1 cellular context compared by ENCODE assay signal in the genomic region with DNA sequence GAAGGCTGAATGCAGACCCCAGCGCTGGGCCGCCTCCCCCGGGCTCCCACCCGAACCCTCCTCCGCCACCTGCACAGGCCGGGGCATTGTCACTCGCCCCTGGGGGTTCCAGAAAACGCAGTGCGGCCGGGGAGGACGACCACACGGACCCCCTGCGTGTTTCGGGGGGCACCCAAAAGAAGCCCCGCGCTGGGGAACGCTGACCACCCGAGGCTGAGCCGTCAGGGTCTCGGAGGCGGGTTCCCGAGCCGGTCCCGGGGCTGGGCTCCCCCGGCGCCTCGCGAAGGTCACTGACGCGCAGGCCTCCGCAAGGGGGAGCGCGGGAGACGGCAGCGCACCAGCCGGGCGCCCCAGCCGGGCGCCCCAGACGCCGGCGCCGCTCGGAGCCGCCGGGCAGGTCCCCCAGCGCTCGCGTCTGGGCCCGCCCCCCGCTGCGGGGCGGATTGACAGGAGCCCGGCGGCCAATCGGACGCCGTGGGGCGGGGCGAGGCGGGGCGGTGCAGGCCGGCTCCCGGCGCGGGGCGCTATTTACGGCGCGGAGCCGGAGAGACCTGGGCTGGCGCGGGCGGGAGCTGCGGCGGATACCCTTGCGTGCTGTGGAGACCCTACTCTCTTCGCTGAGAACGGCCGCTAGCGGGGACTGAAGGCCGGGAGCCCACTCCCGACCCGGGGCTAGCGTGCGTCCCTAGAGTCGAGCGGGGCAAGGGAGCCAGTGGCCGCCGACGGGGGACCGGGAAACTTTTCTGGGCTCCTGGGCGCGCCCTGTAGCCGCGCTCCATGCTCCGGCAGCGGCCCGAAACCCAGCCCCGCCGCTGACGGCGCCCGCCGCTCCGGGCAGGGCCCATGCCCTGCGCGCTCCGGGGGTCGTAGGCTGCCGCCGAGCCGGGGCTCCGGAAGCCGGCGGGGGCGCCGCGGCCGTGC.
A peak's percentile ranks its signal among the peaks of the same experiment; 100 is the strongest.
TF ChIP-seq lines count a peak whose summit lies in the region.

A gene with protein sequence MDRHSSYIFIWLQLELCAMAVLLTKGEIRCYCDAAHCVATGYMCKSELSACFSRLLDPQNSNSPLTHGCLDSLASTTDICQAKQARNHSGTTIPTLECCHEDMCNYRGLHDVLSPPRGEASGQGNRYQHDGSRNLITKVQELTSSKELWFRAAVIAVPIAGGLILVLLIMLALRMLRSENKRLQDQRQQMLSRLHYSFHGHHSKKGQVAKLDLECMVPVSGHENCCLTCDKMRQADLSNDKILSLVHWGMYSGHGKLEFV (plus strand): TSS at position 554 of the 921 bp plus-strand sequence. CDS start 377 bp downstream, outside the sequence.

TF ChIP-seq in SK-N-SH, 30 proteins besides CTCF, POLR2A, EP300 and RAD21:
- TF ChIP-seq, protein P1, sequence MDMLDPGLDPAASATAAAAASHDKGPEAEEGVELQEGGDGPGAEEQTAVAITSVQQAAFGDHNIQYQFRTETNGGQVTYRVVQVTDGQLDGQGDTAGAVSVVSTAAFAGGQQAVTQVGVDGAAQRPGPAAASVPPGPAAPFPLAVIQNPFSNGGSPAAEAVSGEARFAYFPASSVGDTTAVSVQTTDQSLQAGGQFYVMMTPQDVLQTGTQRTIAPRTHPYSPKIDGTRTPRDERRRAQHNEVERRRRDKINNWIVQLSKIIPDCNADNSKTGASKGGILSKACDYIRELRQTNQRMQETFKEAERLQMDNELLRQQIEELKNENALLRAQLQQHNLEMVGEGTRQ (IDR thresholded peaks at IDR 0.05; ENCODE audit: borderline replicate concordance, low read depth, low read length): no peak
- no peak for TF ChIP-seq RXRA (IDR thresholded peaks at IDR 0.05; ENCODE audit: borderline replicate concordance, low read depth)
- TF ChIP-seq YY1 (IDR thresholded peaks at IDR 0.05; ENCODE audit: low read depth): no peak
- TF ChIP-seq FOXJ3 (CRISPR knock-in tag; IDR thresholded peaks at IDR 0.05): no peak
- no peak for TF ChIP-seq TEAD4 (IDR thresholded peaks at IDR 0.05; ENCODE audit: borderline replicate concordance, insufficient read depth)
- TF ChIP-seq GATA2 (CRISPR knock-in tag; IDR thresholded peaks at IDR 0.05): no peak
- no peak for TF ChIP-seq MXI1 (IDR thresholded peaks at IDR 0.05; ENCODE audit: low read depth, low read length)
- TF ChIP-seq, protein P2, sequence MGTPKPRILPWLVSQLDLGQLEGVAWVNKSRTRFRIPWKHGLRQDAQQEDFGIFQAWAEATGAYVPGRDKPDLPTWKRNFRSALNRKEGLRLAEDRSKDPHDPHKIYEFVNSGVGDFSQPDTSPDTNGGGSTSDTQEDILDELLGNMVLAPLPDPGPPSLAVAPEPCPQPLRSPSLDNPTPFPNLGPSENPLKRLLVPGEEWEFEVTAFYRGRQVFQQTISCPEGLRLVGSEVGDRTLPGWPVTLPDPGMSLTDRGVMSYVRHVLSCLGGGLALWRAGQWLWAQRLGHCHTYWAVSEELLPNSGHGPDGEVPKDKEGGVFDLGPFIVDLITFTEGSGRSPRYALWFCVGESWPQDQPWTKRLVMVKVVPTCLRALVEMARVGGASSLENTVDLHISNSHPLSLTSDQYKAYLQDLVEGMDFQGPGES (IDR thresholded peaks at IDR 0.05; ENCODE audit: low read depth, low read length): no peak
- TF ChIP-seq, protein P3, sequence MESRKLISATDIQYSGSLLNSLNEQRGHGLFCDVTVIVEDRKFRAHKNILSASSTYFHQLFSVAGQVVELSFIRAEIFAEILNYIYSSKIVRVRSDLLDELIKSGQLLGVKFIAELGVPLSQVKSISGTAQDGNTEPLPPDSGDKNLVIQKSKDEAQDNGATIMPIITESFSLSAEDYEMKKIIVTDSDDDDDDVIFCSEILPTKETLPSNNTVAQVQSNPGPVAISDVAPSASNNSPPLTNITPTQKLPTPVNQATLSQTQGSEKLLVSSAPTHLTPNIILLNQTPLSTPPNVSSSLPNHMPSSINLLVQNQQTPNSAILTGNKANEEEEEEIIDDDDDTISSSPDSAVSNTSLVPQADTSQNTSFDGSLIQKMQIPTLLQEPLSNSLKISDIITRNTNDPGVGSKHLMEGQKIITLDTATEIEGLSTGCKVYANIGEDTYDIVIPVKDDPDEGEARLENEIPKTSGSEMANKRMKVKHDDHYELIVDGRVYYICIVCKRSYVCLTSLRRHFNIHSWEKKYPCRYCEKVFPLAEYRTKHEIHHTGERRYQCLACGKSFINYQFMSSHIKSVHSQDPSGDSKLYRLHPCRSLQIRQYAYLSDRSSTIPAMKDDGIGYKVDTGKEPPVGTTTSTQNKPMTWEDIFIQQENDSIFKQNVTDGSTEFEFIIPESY (IDR thresholded peaks at IDR 0.05; ENCODE audit: borderline replicate concordance, low read depth): no peak
- TF ChIP-seq RFX5 (IDR thresholded peaks at IDR 0.05; ENCODE audit: low read length): no peak
- TF ChIP-seq EZH2phosphoT487 (IDR thresholded peaks at IDR 0.05; ENCODE audit: borderline replicate concordance, low read depth): no peak
- no peak for TF ChIP-seq NFIC (IDR thresholded peaks at IDR 0.05; ENCODE audit: borderline replicate concordance)
- TF ChIP-seq, protein P4, sequence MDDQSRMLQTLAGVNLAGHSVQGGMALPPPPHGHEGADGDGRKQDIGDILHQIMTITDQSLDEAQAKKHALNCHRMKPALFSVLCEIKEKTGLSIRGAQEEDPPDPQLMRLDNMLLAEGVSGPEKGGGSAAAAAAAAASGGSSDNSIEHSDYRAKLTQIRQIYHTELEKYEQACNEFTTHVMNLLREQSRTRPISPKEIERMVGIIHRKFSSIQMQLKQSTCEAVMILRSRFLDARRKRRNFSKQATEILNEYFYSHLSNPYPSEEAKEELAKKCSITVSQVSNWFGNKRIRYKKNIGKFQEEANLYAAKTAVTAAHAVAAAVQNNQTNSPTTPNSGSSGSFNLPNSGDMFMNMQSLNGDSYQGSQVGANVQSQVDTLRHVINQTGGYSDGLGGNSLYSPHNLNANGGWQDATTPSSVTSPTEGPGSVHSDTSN (IDR thresholded peaks at IDR 0.05): peak; percentile 93
- TF ChIP-seq, protein P5, sequence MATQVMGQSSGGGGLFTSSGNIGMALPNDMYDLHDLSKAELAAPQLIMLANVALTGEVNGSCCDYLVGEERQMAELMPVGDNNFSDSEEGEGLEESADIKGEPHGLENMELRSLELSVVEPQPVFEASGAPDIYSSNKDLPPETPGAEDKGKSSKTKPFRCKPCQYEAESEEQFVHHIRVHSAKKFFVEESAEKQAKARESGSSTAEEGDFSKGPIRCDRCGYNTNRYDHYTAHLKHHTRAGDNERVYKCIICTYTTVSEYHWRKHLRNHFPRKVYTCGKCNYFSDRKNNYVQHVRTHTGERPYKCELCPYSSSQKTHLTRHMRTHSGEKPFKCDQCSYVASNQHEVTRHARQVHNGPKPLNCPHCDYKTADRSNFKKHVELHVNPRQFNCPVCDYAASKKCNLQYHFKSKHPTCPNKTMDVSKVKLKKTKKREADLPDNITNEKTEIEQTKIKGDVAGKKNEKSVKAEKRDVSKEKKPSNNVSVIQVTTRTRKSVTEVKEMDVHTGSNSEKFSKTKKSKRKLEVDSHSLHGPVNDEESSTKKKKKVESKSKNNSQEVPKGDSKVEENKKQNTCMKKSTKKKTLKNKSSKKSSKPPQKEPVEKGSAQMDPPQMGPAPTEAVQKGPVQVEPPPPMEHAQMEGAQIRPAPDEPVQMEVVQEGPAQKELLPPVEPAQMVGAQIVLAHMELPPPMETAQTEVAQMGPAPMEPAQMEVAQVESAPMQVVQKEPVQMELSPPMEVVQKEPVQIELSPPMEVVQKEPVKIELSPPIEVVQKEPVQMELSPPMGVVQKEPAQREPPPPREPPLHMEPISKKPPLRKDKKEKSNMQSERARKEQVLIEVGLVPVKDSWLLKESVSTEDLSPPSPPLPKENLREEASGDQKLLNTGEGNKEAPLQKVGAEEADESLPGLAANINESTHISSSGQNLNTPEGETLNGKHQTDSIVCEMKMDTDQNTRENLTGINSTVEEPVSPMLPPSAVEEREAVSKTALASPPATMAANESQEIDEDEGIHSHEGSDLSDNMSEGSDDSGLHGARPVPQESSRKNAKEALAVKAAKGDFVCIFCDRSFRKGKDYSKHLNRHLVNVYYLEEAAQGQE (IDR thresholded peaks at IDR 0.05; ENCODE audit: low read depth, low read length): 0 out of 2 replicates have a peak, but pooled peaks have one; percentile 7
- peak; percentile 83 for TF ChIP-seq POLR2AphosphoS5 (IDR thresholded peaks at IDR 0.05; ENCODE audit: low read depth, low read length)
- TF ChIP-seq RCOR1 (IDR thresholded peaks at IDR 0.05; ENCODE audit: low read length): 0 out of 2 replicates have a peak, but pooled peaks have one; percentile 5
- no peak for TF ChIP-seq JUND (IDR thresholded peaks at IDR 0.05)
- TF ChIP-seq SMC3 (IDR thresholded peaks at IDR 0.05; ENCODE audit: low read depth, low read length): peak; percentile 82
- TF ChIP-seq TAF1 (IDR thresholded peaks at IDR 0.05; ENCODE audit: borderline replicate concordance, low read depth, low read length): peak; percentile 77
- no peak for TF ChIP-seq MEF2A (IDR thresholded peaks at IDR 0.05; ENCODE audit: borderline replicate concordance, low read depth)
- no peak for TF ChIP-seq SIN3A (IDR thresholded peaks at IDR 0.05; ENCODE audit: borderline replicate concordance, low read depth, low read length)
- TF ChIP-seq FOXM1 (IDR thresholded peaks at IDR 0.05; ENCODE audit: low read depth): no peak
- peak; percentile 52 for TF ChIP-seq NRF1 (IDR thresholded peaks at IDR 0.05; ENCODE audit: low read depth, low read length)
